1 cellular context compared by ENCODE assay signal in the genomic region with DNA sequence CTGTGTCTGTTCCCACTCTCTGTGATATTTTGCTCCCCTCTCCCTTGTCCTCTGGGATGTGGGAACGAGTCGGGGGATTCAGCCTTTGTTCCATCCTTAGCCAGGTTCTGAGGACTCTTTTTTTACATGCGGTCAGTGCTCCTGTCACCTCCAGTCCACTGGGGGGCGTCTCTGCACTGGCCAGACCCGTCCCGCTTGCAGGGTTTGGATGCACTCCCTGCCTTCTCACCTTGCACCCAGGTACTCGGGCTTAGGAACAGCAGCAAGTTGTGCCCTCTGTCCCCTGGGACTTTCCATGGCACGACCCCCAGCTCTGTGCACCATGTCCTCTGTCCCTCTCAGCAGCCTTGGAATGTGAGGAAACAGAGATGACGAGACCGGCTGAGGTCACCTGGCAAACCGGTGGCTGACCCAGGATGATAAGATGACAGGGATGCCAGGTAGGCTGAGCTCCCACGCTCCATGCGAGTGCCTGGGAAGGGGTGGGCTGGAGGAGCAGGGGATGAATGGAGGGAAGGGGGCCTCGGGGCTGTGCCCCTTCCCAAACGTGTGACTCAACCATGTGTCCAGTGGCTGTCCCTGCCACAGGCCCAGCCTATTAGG.
TF ChIP-seq lines count a peak whose summit lies in the region.

No MANE protein-coding gene starts in this region.

TF ChIP-seq in HepG2, 621 proteins besides CTCF, POLR2A, EP300 and RAD21 (continued from another document and continues in another):
- TF ChIP-seq SP1 (IDR thresholded peaks at IDR 0.05) (no peak), SP1 (CRISPR knock-in tag; IDR thresholded peaks at IDR 0.05) (no peak), ZNF253 (CRISPR knock-in tag; IDR thresholded peaks at IDR 0.05; ENCODE audit: borderline replicate concordance) (no peak), ZNF496 (CRISPR knock-in tag; IDR thresholded peaks at IDR 0.05; ENCODE audit: insufficient replicate concordance) (no peak), IRX3 (CRISPR knock-in tag; IDR thresholded peaks at IDR 0.05; ENCODE audit: borderline replicate concordance, low read depth) (no peak), SMC3 (IDR thresholded peaks at IDR 0.05; ENCODE audit: low read length) (peak; percentile 80; the same call in 1 of the 2 replicates), ONECUT2 (CRISPR knock-in tag; IDR thresholded peaks at IDR 0.05) (no peak), ZBTB7B (CRISPR knock-in tag; IDR thresholded peaks at IDR 0.05) (no peak), WIZ (CRISPR knock-in tag; IDR thresholded peaks at IDR 0.05) (no peak), SKIL (CRISPR knock-in tag; IDR thresholded peaks at IDR 0.05; ENCODE audit: borderline replicate concordance) (no peak), ZNF792 (CRISPR knock-in tag; IDR thresholded peaks at IDR 0.05) (no peak), KDM2A (CRISPR knock-in tag; IDR thresholded peaks at IDR 0.05; ENCODE audit: borderline replicate concordance, low read depth) (peak; percentile 50), TOE1 (CRISPR knock-in tag; IDR thresholded peaks at IDR 0.05) (no peak), ISL2 (CRISPR knock-in tag; IDR thresholded peaks at IDR 0.05) (no peak), ZNF766 (CRISPR knock-in tag; IDR thresholded peaks at IDR 0.05; ENCODE audit: borderline replicate concordance) (no peak), RFXANK (CRISPR knock-in tag; IDR thresholded peaks at IDR 0.05) (no peak), HNRNPLL (IDR thresholded peaks at IDR 0.05; ENCODE audit: low read depth, low read length, poor library complexity, severe bottlenecking) (no peak), RELA (CRISPR knock-in tag; IDR thresholded peaks at IDR 0.05) (no peak), ZNF790 (CRISPR knock-in tag; IDR thresholded peaks at IDR 0.05; ENCODE audit: borderline replicate concordance) (no peak), ZNF296 (CRISPR knock-in tag; conservative IDR thresholded peaks at IDR 0.05) (no peak), ZMYM4 (CRISPR knock-in tag; IDR thresholded peaks at IDR 0.05) (0 out of 2 replicates have a peak, but pooled peaks have one; percentile 25), ZNF652 (CRISPR knock-in tag; IDR thresholded peaks at IDR 0.05; ENCODE audit: borderline replicate concordance, low read depth) (no peak), ZMAT3 (CRISPR knock-in tag; conservative IDR thresholded peaks at IDR 0.05) (no peak), TEAD2 (CRISPR knock-in tag; IDR thresholded peaks at IDR 0.05) (no peak), NAIF1 (CRISPR knock-in tag; IDR thresholded peaks at IDR 0.05; ENCODE audit: borderline replicate concordance) (no peak), ZNF33A (CRISPR knock-in tag; IDR thresholded peaks at IDR 0.05; ENCODE audit: borderline replicate concordance) (no peak), TIGD3 (CRISPR knock-in tag; IDR thresholded peaks at IDR 0.05; ENCODE audit: borderline replicate concordance) (no peak), MTF2 (CRISPR knock-in tag; IDR thresholded peaks at IDR 0.05; ENCODE audit: borderline replicate concordance) (0 out of 2 replicates have a peak, but pooled peaks have one; percentile 43), ZNF580 (CRISPR knock-in tag; IDR thresholded peaks at IDR 0.05; ENCODE audit: borderline replicate concordance, low read depth) (no peak), CEBPZ (IDR thresholded peaks at IDR 0.05; ENCODE audit: low read length) (no peak), XRCC5 (optimal IDR thresholded peaks at IDR 0.05; ENCODE audit: low read length) (peak; percentile 69), EEA1 (CRISPR knock-in tag; IDR thresholded peaks at IDR 0.05; ENCODE audit: borderline replicate concordance) (no peak), ZEB1 (IDR thresholded peaks at IDR 0.05; ENCODE audit: insufficient replicate concordance, low read depth) (no peak), ZNF691 (CRISPR knock-in tag; IDR thresholded peaks at IDR 0.05; ENCODE audit: borderline replicate concordance, low read depth) (peak; percentile 96), MBNL3 (CRISPR knock-in tag; conservative IDR thresholded peaks at IDR 0.05) (no peak), ZNF607 (CRISPR knock-in tag; IDR thresholded peaks at IDR 0.05; ENCODE audit: borderline replicate concordance) (no peak), POGK (CRISPR knock-in tag; conservative IDR thresholded peaks at IDR 0.05) (0 out of 2 replicates have a peak, but pooled peaks have one; percentile 2), KMT2A (CRISPR knock-in tag; IDR thresholded peaks at IDR 0.05) (no peak)
- TF ChIP-seq, protein P1, sequence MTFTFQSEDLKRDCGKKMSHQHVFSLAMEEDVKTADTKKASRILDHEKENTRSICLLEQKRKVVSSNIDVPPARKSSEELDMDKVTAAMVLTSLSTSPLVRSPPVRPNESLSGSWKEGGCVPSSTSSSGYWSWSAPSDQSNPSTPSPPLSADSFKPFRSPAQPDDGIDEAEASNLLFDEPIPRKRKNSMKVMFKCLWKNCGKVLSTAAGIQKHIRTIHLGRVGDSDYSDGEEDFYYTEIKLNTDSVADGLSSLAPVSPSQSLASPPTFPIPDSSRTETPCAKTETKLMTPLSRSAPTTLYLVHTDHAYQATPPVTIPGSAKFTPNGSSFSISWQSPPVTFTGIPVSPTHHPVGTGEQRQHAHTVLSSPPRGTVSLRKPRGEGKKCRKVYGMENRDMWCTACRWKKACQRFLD (CRISPR knock-in tag; IDR thresholded peaks at IDR 0.05; ENCODE audit: borderline replicate concordance): no peak
- TF ChIP-seq, protein P2, sequence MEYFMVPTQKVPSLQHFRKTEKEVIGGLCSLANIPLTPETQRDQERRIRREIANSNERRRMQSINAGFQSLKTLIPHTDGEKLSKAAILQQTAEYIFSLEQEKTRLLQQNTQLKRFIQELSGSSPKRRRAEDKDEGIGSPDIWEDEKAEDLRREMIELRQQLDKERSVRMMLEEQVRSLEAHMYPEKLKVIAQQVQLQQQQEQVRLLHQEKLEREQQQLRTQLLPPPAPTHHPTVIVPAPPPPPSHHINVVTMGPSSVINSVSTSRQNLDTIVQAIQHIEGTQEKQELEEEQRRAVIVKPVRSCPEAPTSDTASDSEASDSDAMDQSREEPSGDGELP (IDR thresholded peaks at IDR 0.05; ENCODE audit: borderline replicate concordance, low read depth): no peak
- TF ChIP-seq, protein P3, sequence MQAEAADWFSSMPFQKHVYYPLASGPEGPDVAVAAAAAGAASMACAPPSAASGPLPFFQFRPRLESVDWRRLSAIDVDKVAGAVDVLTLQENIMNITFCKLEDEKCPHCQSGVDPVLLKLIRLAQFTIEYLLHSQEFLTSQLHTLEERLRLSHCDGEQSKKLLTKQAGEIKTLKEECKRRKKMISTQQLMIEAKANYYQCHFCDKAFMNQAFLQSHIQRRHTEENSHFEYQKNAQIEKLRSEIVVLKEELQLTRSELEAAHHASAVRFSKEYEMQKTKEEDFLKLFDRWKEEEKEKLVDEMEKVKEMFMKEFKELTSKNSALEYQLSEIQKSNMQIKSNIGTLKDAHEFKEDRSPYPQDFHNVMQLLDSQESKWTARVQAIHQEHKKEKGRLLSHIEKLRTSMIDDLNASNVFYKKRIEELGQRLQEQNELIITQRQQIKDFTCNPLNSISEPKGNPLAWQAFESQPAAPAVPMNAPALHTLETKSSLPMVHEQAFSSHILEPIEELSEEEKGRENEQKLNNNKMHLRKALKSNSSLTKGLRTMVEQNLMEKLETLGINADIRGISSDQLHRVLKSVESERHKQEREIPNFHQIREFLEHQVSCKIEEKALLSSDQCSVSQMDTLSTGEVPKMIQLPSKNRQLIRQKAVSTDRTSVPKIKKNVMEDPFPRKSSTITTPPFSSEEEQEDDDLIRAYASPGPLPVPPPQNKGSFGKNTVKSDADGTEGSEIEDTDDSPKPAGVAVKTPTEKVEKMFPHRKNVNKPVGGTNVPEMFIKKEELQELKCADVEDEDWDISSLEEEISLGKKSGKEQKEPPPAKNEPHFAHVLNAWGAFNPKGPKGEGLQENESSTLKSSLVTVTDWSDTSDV (CRISPR knock-in tag; IDR thresholded peaks at IDR 0.05): no peak
- TF ChIP-seq, protein P4, sequence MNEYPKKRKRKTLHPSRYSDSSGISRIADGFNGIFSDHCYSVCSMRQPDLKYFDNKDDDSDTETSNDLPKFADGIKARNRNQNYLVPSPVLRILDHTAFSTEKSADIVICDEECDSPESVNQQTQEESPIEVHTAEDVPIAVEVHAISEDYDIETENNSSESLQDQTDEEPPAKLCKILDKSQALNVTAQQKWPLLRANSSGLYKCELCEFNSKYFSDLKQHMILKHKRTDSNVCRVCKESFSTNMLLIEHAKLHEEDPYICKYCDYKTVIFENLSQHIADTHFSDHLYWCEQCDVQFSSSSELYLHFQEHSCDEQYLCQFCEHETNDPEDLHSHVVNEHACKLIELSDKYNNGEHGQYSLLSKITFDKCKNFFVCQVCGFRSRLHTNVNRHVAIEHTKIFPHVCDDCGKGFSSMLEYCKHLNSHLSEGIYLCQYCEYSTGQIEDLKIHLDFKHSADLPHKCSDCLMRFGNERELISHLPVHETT (CRISPR knock-in tag; conservative IDR thresholded peaks at IDR 0.05): no peak
